Comparison of ENCODE assay signal across 25 cellular contexts in genomic region chr18:70991577-70991976, GRCh38.
DNase-seq lines count a peak whose midpoint lies in the region; ATAC-seq, FAIRE-seq and TF ChIP-seq lines count a peak whose summit lies in the region.
"Had no signal": no experiment of that assay in that cellular context is flagged by ENCODE, and none has a peak within 500 bp of the region (broad histone marks: within the 10 kb centered on the region; RNA-seq: fewer than 3 reads in every experiment).

No MANE protein-coding gene starts in this region.

- H3K27ac ChIP-seq in SK-N-SH (ENCODE audit: low read depth in 2 of 2, low read length in 1 of 2): peak overlapping the region; percentile 47 to 87; a peak in 3 of 4 replicates
- peak overlapping the region; percentile 11 for H3K27ac ChIP-seq in endothelial cell of umbilical vein (ENCODE audit: insufficient read depth, low read depth, low read length)
- no peak overlapping the region for H3K27ac ChIP-seq in right lobe of liver
- H3K27ac ChIP-seq: BLaER1 treated with 17β-estradiol and CSF1 and Interleukin-3, amounts not matched to agents 10 nM and 100 nM; SJCRH30 had no signal

- no TSS peak for BruUV-seq in endothelial cell of umbilical vein (replicated peaks; lab: Mats Ljungman, UMichigan)

- H3K9ac ChIP-seq in SK-N-SH: no peak overlapping the region
- no peak overlapping the region for H3K9ac ChIP-seq in endothelial cell of umbilical vein (replicated peaks; ENCODE audit: extremely low read depth, insufficient read depth, low read length)
- H3K9ac ChIP-seq: BLaER1 treated with 17β-estradiol and CSF1 and Interleukin-3, amounts not matched to agents 10 nM and 100 nM had no signal

- H3K36me3 ChIP-seq in SK-N-SH (replicated peaks in 1 of 2; ENCODE audit: control insufficient read depth in 1 of 2, insufficient read depth in 2 of 2, low read length in 1 of 2) (no peaks in the 10 kb centered on the region), endothelial cell of umbilical vein (ENCODE audit: control insufficient read depth in 2 of 2, extremely low read depth in 1 of 2, insufficient read depth in 2 of 2, low read length in 2 of 2) (no peaks in the 10 kb centered on the region), right lobe of liver (no peaks in the 10 kb centered on the region)
- H3K36me3 ChIP-seq: BLaER1 treated with 17β-estradiol and CSF1 and Interleukin-3, amounts not matched to agents 10 nM and 100 nM; HAP-1; SJCRH30 had no signal

- no peaks in the 10 kb centered on the region for H3K79me2 ChIP-seq in SK-N-SH (ENCODE audit: insufficient read depth)
- no peaks in the 10 kb centered on the region for H3K79me2 ChIP-seq in endothelial cell of umbilical vein (ENCODE audit: control insufficient read depth, insufficient read depth, low read length)

- no peak for TF ChIP-seq RAD21 in SK-N-SH (IDR thresholded peaks at IDR 0.05; ENCODE audit: low read length)

- TF ChIP-seq EP300 in SK-N-SH (IDR thresholded peaks at IDR 0.05; ENCODE audit: borderline replicate concordance in 1 of 2, low read depth in 1 of 2, low read length in 1 of 2): peak in 1 of 2 experiments; percentile 89; a peak in 2 of 4 replicates

- ATAC-seq in right lobe of liver: no peak
- ATAC-seq: GM23338, HepG2 had no signal

- H3K4me1 ChIP-seq in SK-N-SH (ENCODE audit: control insufficient read depth in 1 of 2, insufficient read depth in 2 of 2, low read depth in 1 of 2, low read length in 1 of 2): peaks cover 0 to 26% of the 10 kb centered on the region in 2 experiments; a peak in 3 of 4 replicates
- H3K4me1 ChIP-seq in endothelial cell of umbilical vein (ENCODE audit: control insufficient read depth, extremely low read depth, insufficient read depth, low read length): peaks cover 8% of the 10 kb centered on the region
- no peaks in the 10 kb centered on the region for H3K4me1 ChIP-seq in right lobe of liver
- H3K4me1 ChIP-seq: BLaER1 treated with 17β-estradiol and CSF1 and Interleukin-3, amounts not matched to agents 10 nM and 100 nM; Caco-2; HAP-1; SJCRH30 had no signal

- H3K4me3 ChIP-seq in SK-N-SH (ENCODE audit: low read depth in 2 of 2, low read length in 1 of 2) (no peak overlapping the region), endothelial cell of umbilical vein (replicated peaks in 1 of 3; ENCODE audit: insufficient read depth in 1 of 3, low read depth in 1 of 3, low read length in 3 of 3) (no peak overlapping the region), right lobe of liver (no peak overlapping the region)
- H3K4me3 ChIP-seq: BLaER1 treated with 17β-estradiol and CSF1 and Interleukin-3, amounts not matched to agents 10 nM and 100 nM; GM23338; HAP-1; SJCRH30 had no signal

- CTCF ChIA-PET in SK-N-SH (lab: Yijun Ruan, JAX) (interaction anchor here (1.2 kb wide), 1 partner anchor 201 kb away, joined by 3 read pairs; no protein-coding TSS in a partner anchor), endothelial cell of umbilical vein (lab: Charles Lee) (interaction anchor here (1.3 to 1.6 kb wide), 2 partner anchors 9 to 225 kb away, joined by 3 to 5 read pairs; no protein-coding TSS in a partner anchor)

- dilution Hi-C loops in endothelial cell of umbilical vein (cut with MboI; ENCODE audit: extremely low pct_ligation_motif_present, low sequenced_read_pairs): no loop called here

- intact Hi-C loops in endothelial cell of umbilical vein (cut with micrococcal nuclease) (no loop called here), right lobe of liver (cut with DNase I) (no loop called here)

- no peak for TF ChIP-seq CTCF in SK-N-SH (IDR thresholded peaks at IDR 0.05)
- no peak for TF ChIP-seq CTCF in endothelial cell of umbilical vein (IDR thresholded peaks at IDR 0.05; ENCODE audit: extremely low read depth in 1 of 2, insufficient read depth in 1 of 2, low read depth in 1 of 2, low read length in 2 of 2)
- no peak for TF ChIP-seq CTCF in right lobe of liver (IDR thresholded peaks at IDR 0.05)

- POLR2A ChIA-PET in SK-N-SH (lab: Yijun Ruan, JAX): no interaction called here
- POLR2A ChIA-PET in endothelial cell of umbilical vein (lab: Charles Lee): no interaction called here

- TF ChIP-seq POLR2A in endothelial cell of umbilical vein (IDR thresholded peaks at IDR 0.05; ENCODE audit: low read depth, low read length) (no peak), right lobe of liver (IDR thresholded peaks at IDR 0.05) (no peak)

- H3K27me3 ChIP-seq in SK-N-SH (ENCODE audit: insufficient read depth) (no peaks in the 10 kb centered on the region), endothelial cell of umbilical vein (ENCODE audit: control insufficient read depth in 2 of 2, insufficient read depth in 2 of 2, low read length in 2 of 2) (no peaks in the 10 kb centered on the region), right lobe of liver (no peaks in the 10 kb centered on the region)
- H3K27me3 ChIP-seq: BLaER1 treated with 17β-estradiol and CSF1 and Interleukin-3, amounts not matched to agents 10 nM and 100 nM; SJCRH30 had no signal

- H4K20me1 ChIP-seq in SK-N-SH (ENCODE audit: insufficient read depth) (no peaks in the 10 kb centered on the region), endothelial cell of umbilical vein (replicated peaks; ENCODE audit: control insufficient read depth, extremely low read depth, insufficient read depth, low read length) (no peaks in the 10 kb centered on the region)
- H4K20me1 ChIP-seq: BLaER1 treated with 17β-estradiol and CSF1 and Interleukin-3, amounts not matched to agents 10 nM and 100 nM had no signal

- H3K4me2 ChIP-seq in SK-N-SH (no peak overlapping the region), endothelial cell of umbilical vein (ENCODE audit: insufficient read depth, low read length) (no peak overlapping the region)
- H3K4me2 ChIP-seq: BLaER1 treated with 17β-estradiol and CSF1 and Interleukin-3, amounts not matched to agents 10 nM and 100 nM; GM23338 had no signal

- DNase-seq in HT1080 (ENCODE audit: low read depth): peak; percentile 41
- no peak for DNase-seq in SK-N-SH
- DNase-seq in endothelial cell of umbilical vein (ENCODE audit: low read depth, low spot score): peak; percentile 42
- DNase-seq in iris pigment epithelial cell (ENCODE audit: low read depth): peak; percentile 31
- no peak for DNase-seq in right lobe of liver
- no peak for DNase-seq in stimulated activated CD4-positive, alpha-beta T cell treated with anti-CD3 and anti-CD28 coated beads, Interleukin-15, amount 100 ng/mL, for 24 hours
- no peak for DNase-seq in frontal cortex (ENCODE audit: low spot score in 2 of 2)
- no peak for DNase-seq in SHP77 treated with DMSO at 0.1 percent for 48 hours (lab: John Stamatoyannopoulos, UW)
- DNase-seq: ACHN; Caco-2; CD4-positive, alpha-beta memory T cell; DMS153; KBM-7; NCI-H1105; NCI-H146; NCI-H2029 treated with DMSO at 0.1 percent for 48 hours; NCI-H2171; NCI-H446; NCI-H526 treated with DMSO at 0.1 percent for 48 hours; SJCRH30 had no signal

- no peaks in the 10 kb centered on the region for H3K9me2 ChIP-seq in SK-N-SH

- FAIRE-seq in endothelial cell of umbilical vein (lab: Jason Lieb, UNC): peak; percentile 43
- no peak for FAIRE-seq in frontal cortex (lab: Jason Lieb, UNC)
- FAIRE-seq: GM12891, HepG2 had no signal

- H2AFZ ChIP-seq in SK-N-SH (ENCODE audit: low read depth): no peak overlapping the region
- no peak overlapping the region for H2AFZ ChIP-seq in endothelial cell of umbilical vein (ENCODE audit: low read depth, low read length)
- H2AFZ ChIP-seq: GM23338 had no signal

- H3K9me3 ChIP-seq in SK-N-SH: no peaks in the 10 kb centered on the region
- H3K9me3 ChIP-seq in endothelial cell of umbilical vein (replicated peaks; ENCODE audit: control insufficient read depth, insufficient read depth, low read length): no peaks in the 10 kb centered on the region
- H3K9me3 ChIP-seq in right lobe of liver: no peaks in the 10 kb centered on the region
- H3K9me3 ChIP-seq: Caco-2, SJCRH30 had no signal

- no peaks in the 10 kb centered on the region for H3K9me1 ChIP-seq in endothelial cell of umbilical vein (replicated peaks; ENCODE audit: control insufficient read depth, extremely low read depth, insufficient read depth, low read length)

- peaks cover 22% of the 10 kb centered on the region for H3F3A ChIP-seq in SK-N-SH (replicated peaks; ENCODE audit: insufficient read depth)

TF ChIP-seq in SK-N-SH, 30 proteins besides CTCF, POLR2A, EP300 and RAD21 (continues in another document):
- TF ChIP-seq TCF12 (IDR thresholded peaks at IDR 0.05) (peak; percentile 91), SIN3A (IDR thresholded peaks at IDR 0.05; ENCODE audit: borderline replicate concordance, low read depth, low read length) (no peak)
- TF ChIP-seq, protein P1, sequence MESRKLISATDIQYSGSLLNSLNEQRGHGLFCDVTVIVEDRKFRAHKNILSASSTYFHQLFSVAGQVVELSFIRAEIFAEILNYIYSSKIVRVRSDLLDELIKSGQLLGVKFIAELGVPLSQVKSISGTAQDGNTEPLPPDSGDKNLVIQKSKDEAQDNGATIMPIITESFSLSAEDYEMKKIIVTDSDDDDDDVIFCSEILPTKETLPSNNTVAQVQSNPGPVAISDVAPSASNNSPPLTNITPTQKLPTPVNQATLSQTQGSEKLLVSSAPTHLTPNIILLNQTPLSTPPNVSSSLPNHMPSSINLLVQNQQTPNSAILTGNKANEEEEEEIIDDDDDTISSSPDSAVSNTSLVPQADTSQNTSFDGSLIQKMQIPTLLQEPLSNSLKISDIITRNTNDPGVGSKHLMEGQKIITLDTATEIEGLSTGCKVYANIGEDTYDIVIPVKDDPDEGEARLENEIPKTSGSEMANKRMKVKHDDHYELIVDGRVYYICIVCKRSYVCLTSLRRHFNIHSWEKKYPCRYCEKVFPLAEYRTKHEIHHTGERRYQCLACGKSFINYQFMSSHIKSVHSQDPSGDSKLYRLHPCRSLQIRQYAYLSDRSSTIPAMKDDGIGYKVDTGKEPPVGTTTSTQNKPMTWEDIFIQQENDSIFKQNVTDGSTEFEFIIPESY (IDR thresholded peaks at IDR 0.05; ENCODE audit: borderline replicate concordance, low read depth): no peak

TF ChIP-seq in endothelial cell of umbilical vein, 7 proteins besides CTCF, POLR2A, EP300 and RAD21:
- TF ChIP-seq EZH2 (IDR thresholded peaks at IDR 0.05; ENCODE audit: borderline replicate concordance, low read depth, low read length, severe bottlenecking) (no peak), GATA2 (IDR thresholded peaks at IDR 0.05; ENCODE audit: insufficient read depth, insufficient read length, low read depth, low read length) (peak; percentile 95), MYC (IDR thresholded peaks at IDR 0.05; ENCODE audit: low read depth, low read length) (no peak), FOS (IDR thresholded peaks at IDR 0.05; ENCODE audit: borderline replicate concordance, insufficient read depth, low read length) (peak; percentile 82), POLR2AphosphoS5 (IDR thresholded peaks at IDR 0.05; ENCODE audit: insufficient read depth, low read depth, low read length) (no peak), JUN (IDR thresholded peaks at IDR 0.05; ENCODE audit: borderline replicate concordance, insufficient read depth, insufficient read length, low read depth) (peak; percentile 27)
- TF ChIP-seq, protein P2, sequence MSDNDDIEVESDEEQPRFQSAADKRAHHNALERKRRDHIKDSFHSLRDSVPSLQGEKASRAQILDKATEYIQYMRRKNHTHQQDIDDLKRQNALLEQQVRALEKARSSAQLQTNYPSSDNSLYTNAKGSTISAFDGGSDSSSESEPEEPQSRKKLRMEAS (IDR thresholded peaks at IDR 0.05; ENCODE audit: insufficient read depth, insufficient read length): no peak
TF ChIP-seq in endothelial cell of umbilical vein: peak in this region for 3.

Comparison
In these comparisons a context has a peak if more than half of its experiments do, and no peak if none do; other contexts are left out.
1. DNase-seq: peak in HT1080 (single experiment), endothelial cell of umbilical vein (single experiment) and iris pigment epithelial cell (single experiment); none in SK-N-SH (single experiment), right lobe of liver (0 of 3), stimulated activated CD4-positive, alpha-beta T cell treated with anti-CD3 and anti-CD28 coated beads, Interleukin-15, amount 100 ng/mL, for 24 hours (single experiment), frontal cortex (0 of 2) and SHP77 treated with DMSO at 0.1 percent for 48 hours (single experiment).
2. H3K27ac ChIP-seq: peak in SK-N-SH (2 of 2) and endothelial cell of umbilical vein (single experiment); none in right lobe of liver (0 of 3).